15 cellular contexts compared by ENCODE assay signal in the genomic region with DNA sequence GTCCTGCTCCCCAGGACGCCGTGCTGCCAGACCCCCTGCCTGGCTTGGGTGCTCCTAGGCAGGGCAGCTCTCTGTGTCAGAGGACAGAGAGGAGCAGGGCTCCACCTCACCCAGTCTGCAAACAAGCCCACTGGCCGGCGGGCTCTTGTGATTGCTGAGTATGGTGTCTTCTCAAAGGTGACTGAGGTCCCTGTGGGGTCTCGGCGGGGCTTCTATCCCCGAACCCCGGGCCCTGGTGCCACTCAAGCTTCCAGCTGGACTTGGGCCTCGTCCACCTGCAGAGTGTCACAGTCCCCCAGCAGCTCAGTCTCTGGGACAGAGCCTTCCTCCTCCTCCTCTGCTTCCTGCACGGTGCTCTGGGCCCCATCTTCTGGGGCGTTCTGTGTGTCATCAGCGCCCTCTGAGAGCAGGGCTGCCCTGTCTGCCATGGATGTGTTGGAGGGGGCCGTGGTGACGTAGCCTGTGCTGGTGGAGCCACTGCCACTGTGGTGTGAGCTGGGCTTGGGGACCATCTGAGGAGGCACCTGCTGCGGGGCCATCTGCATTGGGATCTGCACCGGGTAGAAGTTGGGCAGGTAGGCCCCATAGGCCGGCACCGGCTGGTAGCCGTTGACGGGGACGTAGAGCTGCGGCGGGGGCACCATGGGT.
DNase-seq lines count a peak whose midpoint lies in the region; ATAC-seq and TF ChIP-seq lines count a peak whose summit lies in the region.
"Had no signal": no experiment of that assay in that cellular context is flagged by ENCODE, and none has a peak within 500 bp of the region (broad histone marks: within the 10 kb centered on the region; RNA-seq: fewer than 3 reads in every experiment).

No MANE protein-coding gene starts in this region.

- no peaks in the 10 kb centered on the region for H3K27me3 ChIP-seq in neural progenitor cell

- no peak overlapping the region for H3K9ac ChIP-seq in neural progenitor cell

- no peak for TF ChIP-seq CTCF in neural progenitor cell (IDR thresholded peaks at IDR 0.05)

- no peak for DNase-seq in stimulated activated naive CD8-positive, alpha-beta T cell treated with anti-CD3 and anti-CD28 coated beads, Interleukin-15, amount 100 ng/mL, for 72 hours
- DNase-seq in stimulated activated naive CD8-positive, alpha-beta T cell treated with anti-CD3 and anti-CD28 coated beads, Interleukin-15, Interleukin-2, amounts not matched to agents 100 U/mL and 50 U/mL, for 24 hours = no peak
- DNase-seq in neural progenitor cell (ENCODE audit: low spot score) = no peak
- DNase-seq in sciatic nerve (ENCODE audit: low spot score) = peak; percentile 36
- DNase-seq in HK-2 (ENCODE audit: unreplicated experiment) = no peak
- no peak for DNase-seq in nucleus accumbens (lab: John Stamatoyannopoulos, UW)
- DNase-seq in NCI-H1092 treated with DMSO at 0.1 percent for 48 hours (lab: John Stamatoyannopoulos, UW) = no peak
- DNase-seq: ACHN; C1 segment of cervical spinal cord; Calu3; CD4-positive, alpha-beta T cell; DMS 273 treated with DMSO at 0.1 percent for 48 hours; HCEC 1CT; HFFc6 had no signal

- peaks cover 25% of the 10 kb centered on the region for H3K36me3 Mint-ChIP-seq in neural progenitor cell

- H3K9me3 Mint-ChIP-seq in stimulated activated naive CD8-positive, alpha-beta T cell treated with anti-CD3 and anti-CD28 coated beads, Interleukin-15, amount 100 ng/mL, for 72 hours = no peaks in the 10 kb centered on the region
- H3K9me3 Mint-ChIP-seq in neural progenitor cell = no peaks in the 10 kb centered on the region
- H3K9me3 Mint-ChIP-seq: CD4-positive, alpha-beta T cell; HFFc6 had no signal

- no peak overlapping the region for H2AFZ ChIP-seq in neural progenitor cell (replicated peaks)

- H3K27ac ChIP-seq in neural progenitor cell = no peak overlapping the region
- H3K27ac ChIP-seq: HL-60 had no signal

- no peaks in the 10 kb centered on the region for H4K20me1 ChIP-seq in neural progenitor cell (ENCODE audit: low read depth)

- H3K79me2 ChIP-seq in neural progenitor cell (ENCODE audit: low read depth) = no peaks in the 10 kb centered on the region

- no peak overlapping the region for H3K4me2 ChIP-seq in neural progenitor cell

- H3K4me3 Mint-ChIP-seq in stimulated activated naive CD8-positive, alpha-beta T cell treated with anti-CD3 and anti-CD28 coated beads, Interleukin-15, amount 100 ng/mL, for 72 hours = no peak overlapping the region
- no peak overlapping the region for H3K4me3 Mint-ChIP-seq in neural progenitor cell
- H3K4me3 Mint-ChIP-seq: CD4-positive, alpha-beta T cell; HFFc6 had no signal

- H3K9me3 ChIP-seq in neural progenitor cell (ENCODE audit: low read depth) = no peaks in the 10 kb centered on the region

- H3K36me3 ChIP-seq in neural progenitor cell = no peaks in the 10 kb centered on the region

- peaks cover 10% of the 10 kb centered on the region for H3K4me1 ChIP-seq in neural progenitor cell

- H3K27me3 Mint-ChIP-seq in stimulated activated naive CD8-positive, alpha-beta T cell treated with anti-CD3 and anti-CD28 coated beads, Interleukin-15, amount 100 ng/mL, for 72 hours = peaks cover 67% of the 10 kb centered on the region
- H3K27me3 Mint-ChIP-seq in neural progenitor cell (ENCODE audit: insufficient read depth, low read depth) = no peaks in the 10 kb centered on the region

- peaks cover 13% of the 10 kb centered on the region for H3F3A ChIP-seq in neural progenitor cell (ENCODE audit: low read depth)

- intact Hi-C loops in sciatic nerve (cut with DNase I) = loop anchor here (10.0 kb wide), 1 partner anchor 809 kb away; no protein-coding TSS in a partner anchor

- no peak overlapping the region for H3K4me3 ChIP-seq in neural progenitor cell

- H3K27ac Mint-ChIP-seq in stimulated activated naive CD8-positive, alpha-beta T cell treated with anti-CD3 and anti-CD28 coated beads, Interleukin-15, amount 100 ng/mL, for 72 hours = peak overlapping the region in 1 of 2 donors; percentile 84
- H3K27ac Mint-ChIP-seq in neural progenitor cell = peak overlapping the region; percentile 46
- H3K27ac Mint-ChIP-seq: CD4-positive, alpha-beta T cell; HFFc6 had no signal

- H3K4me1 Mint-ChIP-seq in stimulated activated naive CD8-positive, alpha-beta T cell treated with anti-CD3 and anti-CD28 coated beads, Interleukin-15, amount 100 ng/mL, for 72 hours = no peaks in the 10 kb centered on the region
- no peaks in the 10 kb centered on the region for H3K4me1 Mint-ChIP-seq in neural progenitor cell

- ATAC-seq in stimulated activated naive CD8-positive, alpha-beta T cell treated with anti-CD3 and anti-CD28 coated beads, Interleukin-15, amount 100 ng/mL, for 72 hours = peak; percentile 24
- no peak for ATAC-seq in stimulated activated naive CD8-positive, alpha-beta T cell treated with anti-CD3 and anti-CD28 coated beads, Interleukin-15, Interleukin-2, amounts not matched to agents 100 U/mL and 50 U/mL, for 24 hours
- ATAC-seq in sciatic nerve = no peak
